Comparison of ENCODE assay signal across 8 cellular contexts in genomic region chr19:9768175-9769112, GRCh38. TPM values are rescaled to one million over a fixed set of nuclear protein-coding genes. Genes with fewer than 3 reads are reported as not detected.
DNase-seq lines count a peak whose midpoint lies in the region; ATAC-seq lines count a peak whose summit lies in the region.

TSS of gene ZNF846 (minus strand) at chr19:9768738. CDS start at chr19:9764950, 3,788 bp downstream.

- H3K27ac Mint-ChIP-seq in CD8-positive, alpha-beta memory T cell, result peak within 1 kb of the TSS; percentile 99

- peak within 1 kb of the TSS; percentile 97 to 100 (median 97) for H3K4me3 Mint-ChIP-seq in CD8-positive, alpha-beta memory T cell

- CTCF ChIA-PET in CD8-positive, alpha-beta memory T cell (lab: Charles Lee), result interaction anchor here (0.6 to 2.1 kb wide), 6 partner anchors 10 to 148 kb away, joined by 3 to 10 read pairs (median 4); no protein-coding TSS in a partner anchor

- H3K27ac ChIP-seq in CD8-positive, alpha-beta memory T cell (ENCODE audit: low read depth, low read length), result peak within 1 kb of the TSS; percentile 92
- peak within 1 kb of the TSS; percentile 92 for H3K27ac ChIP-seq in effector memory CD4-positive, alpha-beta T cell (ENCODE audit: insufficient read depth, low read length, poor library complexity, severe bottlenecking)

- H3K4me3 ChIP-seq in CD8-positive, alpha-beta memory T cell (ENCODE audit: low read length), result peak within 1 kb of the TSS; percentile 87
- H3K4me3 ChIP-seq in effector memory CD4-positive, alpha-beta T cell (ENCODE audit: insufficient read depth, low read depth, low read length, poor library complexity, severe bottlenecking), result peak within 1 kb of the TSS; percentile 87

- no peaks in the 10 kb centered on the region for H3K27me3 Mint-ChIP-seq in CD8-positive, alpha-beta memory T cell

- H3K4me1 ChIP-seq in CD8-positive, alpha-beta memory T cell (ENCODE audit: insufficient read depth, low read length), result peaks cover 11% of the 10 kb centered on the region
- H3K4me1 ChIP-seq in effector memory CD4-positive, alpha-beta T cell (ENCODE audit: control insufficient read depth, insufficient read depth, low read length, poor library complexity, severe bottlenecking), result peaks cover 11% of the 10 kb centered on the region

- H3K36me3 ChIP-seq in CD8-positive, alpha-beta memory T cell (ENCODE audit: insufficient read depth, low read length), result no peaks in the 10 kb centered on the region
- H3K36me3 ChIP-seq in effector memory CD4-positive, alpha-beta T cell (ENCODE audit: control insufficient read depth, insufficient read depth, low read length), result no peaks in the 10 kb centered on the region

- peaks cover 13 to 26% (median 22%) of the 10 kb centered on the region in 3 donors for H3K36me3 Mint-ChIP-seq in CD8-positive, alpha-beta memory T cell

- ATAC-seq in GM19463 (IDR thresholded peaks at IDR 0.05; ENCODE audit: unreplicated experiment), result peak; percentile 93

- no peaks in the 10 kb centered on the region for H3K27me3 ChIP-seq in CD8-positive, alpha-beta memory T cell (ENCODE audit: insufficient read depth, low read length, poor library complexity, severe bottlenecking)
- H3K27me3 ChIP-seq in effector memory CD4-positive, alpha-beta T cell (replicated peaks; ENCODE audit: control insufficient read depth, insufficient read depth, low read length, poor library complexity, severe bottlenecking), result no peaks in the 10 kb centered on the region

- H3K4me1 Mint-ChIP-seq in CD8-positive, alpha-beta memory T cell, result peaks cover 8 to 16% (median 9%) of the 10 kb centered on the region in 3 donors

- POLR2A ChIA-PET in CD8-positive, alpha-beta memory T cell (lab: Charles Lee), result interaction anchor here (0.5 to 1.5 kb wide), 5 partner anchors 26 to 336 kb away, joined by 3 to 12 read pairs (median 4); no protein-coding TSS in a partner anchor

- H3K9me3 ChIP-seq in CD8-positive, alpha-beta memory T cell (ENCODE audit: low read length), result peaks cover 1% of the 10 kb centered on the region
- H3K9me3 ChIP-seq in effector memory CD4-positive, alpha-beta T cell (ENCODE audit: control insufficient read depth, low read length), result no peaks in the 10 kb centered on the region

- H3K9me3 Mint-ChIP-seq in CD8-positive, alpha-beta memory T cell, result peaks cover 2 to 12% (median 6%) of the 10 kb centered on the region in 5 donors

- peak; percentile 84 to 94 (median 90) for DNase-seq in CD8-positive, alpha-beta memory T cell
- DNase-seq in HS-27A (ENCODE audit: low read depth) (peak; percentile 87), NK-92 (lab: John Stamatoyannopoulos, UW; ENCODE audit: unreplicated experiment) (peak; percentile 54), medulla oblongata (ENCODE audit: extremely low spot score) (peak; percentile 94)
- peak; percentile 85 to 87 (median 86) for DNase-seq in activated CD8-positive, alpha-beta memory T cell treated with anti-CD3 and anti-CD28 coated beads for 48 hours (ENCODE audit: low read depth in 2 of 3, low spot score in 2 of 3)
- peak; percentile 81 to 89 (median 85) for DNase-seq in effector memory CD4-positive, alpha-beta T cell
- peak; percentile 87 to 90 (median 89) for DNase-seq in stimulated activated CD4-positive, alpha-beta T cell treated with anti-CD3 and anti-CD28 coated beads, TNF-alpha, amount 100 ng/mL, for 48 hours (ENCODE audit: low read depth in 3 of 3)

RNA-seq across cellular contexts. Expression of gene ZNF846, which starts in this region (rescaled TPM):
- total RNA-seq in CD8-positive, alpha-beta memory T cell, result 1 to 10 TPM; 5.1 to 5.9 TPM
- polyA plus RNA-seq in CD8-positive, alpha-beta memory T cell, result 7.5 TPM

Comparison
In these comparisons a context has a peak if more than half of its experiments do, and no peak if none do; other contexts are left out.
1. Peak in every context shown above with its lines: DNase-seq, ATAC-seq, H3K4me3 ChIP-seq and H3K27ac ChIP-seq.